ENCODE assay signal across 1 cellular context in the genomic region with DNA sequence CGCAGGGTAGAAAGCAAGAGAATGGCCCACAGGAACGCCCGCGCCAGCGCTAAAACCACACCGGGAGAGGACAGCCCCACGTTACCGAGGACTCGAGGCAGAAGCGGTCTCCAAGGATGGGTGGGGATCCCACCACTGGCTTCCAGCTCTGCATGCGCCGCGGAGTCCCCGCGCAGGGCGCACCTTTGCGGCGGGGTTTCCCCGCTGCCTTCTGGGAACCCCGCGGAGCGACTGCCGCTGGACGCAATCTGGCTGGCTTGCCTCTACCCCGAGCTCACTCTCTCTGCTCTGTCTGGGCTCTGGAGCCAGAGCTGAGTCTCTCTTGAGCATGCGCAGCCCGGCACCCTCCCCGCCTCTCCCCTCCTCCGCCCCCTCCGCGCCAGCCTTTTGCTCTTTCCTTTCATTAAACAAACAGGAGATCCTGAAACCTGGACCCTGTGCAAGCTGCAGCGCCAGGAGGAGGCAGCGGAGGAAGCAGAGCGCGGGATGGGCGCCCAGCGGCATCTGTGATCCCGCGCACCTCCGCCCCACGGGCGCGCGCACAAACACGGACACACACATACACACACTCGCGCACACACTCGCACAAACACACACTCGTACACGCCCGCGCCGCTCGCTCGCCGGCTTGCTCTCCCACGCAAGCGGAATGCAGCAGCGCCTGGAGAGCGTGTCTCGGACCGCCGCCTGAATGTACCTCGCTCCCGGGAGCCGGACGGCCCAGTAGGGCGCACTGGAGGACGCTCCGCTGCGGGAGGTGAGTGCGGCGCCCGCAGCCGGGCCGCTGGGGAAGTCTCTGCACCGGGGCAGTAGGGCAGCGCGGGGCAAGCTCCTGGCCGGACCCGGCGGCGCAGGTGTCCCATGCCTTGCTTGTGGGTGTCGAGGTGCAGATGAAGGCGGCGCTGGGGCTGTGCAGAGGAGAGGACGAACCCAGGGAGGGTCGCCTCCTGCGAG.
TF ChIP-seq lines count a peak whose summit lies in the region.

A gene (plus strand): TSS at position 382 of the 954 bp plus-strand sequence.

TF ChIP-seq in WTC11, 78 proteins besides CTCF, POLR2A, EP300 and RAD21 (continued from another document):
- TF ChIP-seq, protein P1, sequence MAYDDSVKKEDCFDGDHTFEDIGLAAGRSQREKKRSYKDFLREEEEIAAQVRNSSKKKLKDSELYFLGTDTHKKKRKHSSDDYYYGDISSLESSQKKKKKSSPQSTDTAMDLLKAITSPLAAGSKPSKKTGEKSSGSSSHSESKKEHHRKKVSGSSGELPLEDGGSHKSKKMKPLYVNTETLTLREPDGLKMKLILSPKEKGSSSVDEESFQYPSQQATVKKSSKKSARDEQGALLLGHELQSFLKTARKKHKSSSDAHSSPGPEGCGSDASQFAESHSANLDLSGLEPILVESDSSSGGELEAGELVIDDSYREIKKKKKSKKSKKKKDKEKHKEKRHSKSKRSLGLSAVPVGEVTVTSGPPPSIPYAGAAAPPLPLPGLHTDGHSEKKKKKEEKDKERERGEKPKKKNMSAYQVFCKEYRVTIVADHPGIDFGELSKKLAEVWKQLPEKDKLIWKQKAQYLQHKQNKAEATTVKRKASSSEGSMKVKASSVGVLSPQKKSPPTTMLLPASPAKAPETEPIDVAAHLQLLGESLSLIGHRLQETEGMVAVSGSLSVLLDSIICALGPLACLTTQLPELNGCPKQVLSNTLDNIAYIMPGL (CRISPR knock-in tag; IDR thresholded peaks at IDR 0.05) = 0 out of 2 replicates have a peak, but pooled peaks have one; percentile 22
- TF ChIP-seq, protein P2, sequence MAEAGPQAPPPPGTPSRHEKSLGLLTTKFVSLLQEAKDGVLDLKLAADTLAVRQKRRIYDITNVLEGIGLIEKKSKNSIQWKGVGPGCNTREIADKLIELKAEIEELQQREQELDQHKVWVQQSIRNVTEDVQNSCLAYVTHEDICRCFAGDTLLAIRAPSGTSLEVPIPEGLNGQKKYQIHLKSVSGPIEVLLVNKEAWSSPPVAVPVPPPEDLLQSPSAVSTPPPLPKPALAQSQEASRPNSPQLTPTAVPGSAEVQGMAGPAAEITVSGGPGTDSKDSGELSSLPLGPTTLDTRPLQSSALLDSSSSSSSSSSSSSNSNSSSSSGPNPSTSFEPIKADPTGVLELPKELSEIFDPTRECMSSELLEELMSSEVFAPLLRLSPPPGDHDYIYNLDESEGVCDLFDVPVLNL (CRISPR knock-in tag; IDR thresholded peaks at IDR 0.05; ENCODE audit: borderline replicate concordance, low read depth) = no peak
TF ChIP-seq in WTC11: peak in this region for 14.
